Comparison of ENCODE assay signal across 17 cellular contexts in genomic region chr7:45589061-45589460, GRCh38. TPM values are rescaled to one million over a fixed set of nuclear protein-coding genes. Genes with fewer than 3 reads are reported as not detected.
DNase-seq lines count a peak whose midpoint lies in the region; ATAC-seq, FAIRE-seq and TF ChIP-seq lines count a peak whose summit lies in the region.
"Had no signal": no experiment of that assay in that cellular context is flagged by ENCODE, and none has a peak within 500 bp of the region (broad histone marks: within the 10 kb centered on the region; RNA-seq: fewer than 3 reads in every experiment).

No MANE protein-coding gene starts in this region.

- H2BK12ac ChIP-seq in neuronal stem cell (ENCODE audit: low read length): no peak overlapping the region

- intact Hi-C loops in K562 (cut with micrococcal nuclease): no loop called here

- POLR2A ChIA-PET in K562 (lab: Yijun Ruan, JAX): interaction anchor here (0.7 kb wide), 2 partner anchors 10 to 97 kb away, joined by 3 to 4 read pairs; no protein-coding TSS in a partner anchor

- H3K23ac ChIP-seq in neuronal stem cell (ENCODE audit: low read depth, low read length, poor library complexity): peak overlapping the region; percentile 70

- no TSS peak for BruUV-seq in K562 (replicated peaks; lab: Mats Ljungman, UMichigan)

- FAIRE-seq in K562 (lab: Jason Lieb, UNC): no peak

- H3K79me2 ChIP-seq in K562 (ENCODE audit: control insufficient read depth, insufficient read depth, low read length): no peaks in the 10 kb centered on the region

- TF ChIP-seq EP300 in K562 (IDR thresholded peaks at IDR 0.05; ENCODE audit: low read length): no peak

- H2BK5ac ChIP-seq in neuronal stem cell (ENCODE audit: low read length): no peak overlapping the region

- CTCF ChIA-PET in K562 (lab: Yijun Ruan, JAX; ENCODE audit: low intra/inter-chr PET ratio): no interaction called here

- TF ChIP-seq CTCF in 22Rv1 (IDR thresholded peaks at IDR 0.05) (peak; percentile 12), K562 (IDR thresholded peaks at IDR 0.05 in 2 of 3, conservative IDR thresholded peaks at IDR 0.05 in 1 of 3; ENCODE audit: insufficient read depth in 2 of 3, low read depth in 1 of 3, low read length in 3 of 3) (0 out of 6 replicates have a peak, but pooled peaks of 1 of the 3 experiments have one; percentile 6)

- H3K79me1 ChIP-seq in neuronal stem cell (ENCODE audit: low read depth, low read length): peaks cover 5% of the 10 kb centered on the region

- no peaks in the 10 kb centered on the region; the same call in 1 of the 2 replicates for H4K20me1 ChIP-seq in K562 (replicated peaks; ENCODE audit: control insufficient read depth, insufficient read depth, low read length)

- in situ Hi-C loops in K562 (cut with MboI): no loop called here

- H3K9me3 ChIP-seq in K562 (replicated peaks; ENCODE audit: control insufficient read depth, insufficient read depth, low read depth, low read length) (no peaks in the 10 kb centered on the region), neuronal stem cell (replicated peaks in 1 of 2; ENCODE audit: control insufficient read depth in 2 of 2, insufficient read depth in 1 of 2, low read depth in 1 of 2, low read length in 2 of 2) (peaks cover 0 to 2% of the 10 kb centered on the region in 2 donors)

- no peaks in the 10 kb centered on the region for H3K9me1 ChIP-seq in K562 (ENCODE audit: control insufficient read depth, insufficient read depth, low read length)

- TF ChIP-seq RAD21 in K562 (CRISPR knock-in tag; conservative IDR thresholded peaks at IDR 0.05 in 1 of 2, IDR thresholded peaks at IDR 0.05 in 1 of 2): no peak

- WGBS in K562 (ENCODE audit: insufficient coverage, low coverage, missing lambda C conversion rate): 0% methylated on average over 5 of the region's 10 CpGs
- WGBS in neuronal stem cell (ENCODE audit: extremely low coverage in 2 of 2, insufficient read length in 2 of 2, insufficient replicate concordance in 1 of 2), 2 donors: no CpG with 5 or more reads among the region's 10 CpGs

- TF ChIP-seq POLR2A in K562 (conservative IDR thresholded peaks at IDR 0.05): no peak

- DNase-seq in H7 (peak; percentile 72), K562 (ENCODE audit: extremely low read depth in 1 of 4, low spot score in 3 of 4) (no peak), neuronal stem cell (ENCODE audit: low spot score) (no peak), Ammon's horn (ENCODE audit: low spot score) (no peak), DMS153 (lab: John Stamatoyannopoulos, UW) (no peak)
- DNase-seq: ACHN; AML-193; COR-L47; HCEC 1CT; MV-4-11; NCI-H1417; NCI-H187 treated with DMSO at 0.1 percent for 48 hours; NCI-H446; NK-92 treated with Interleukin-12 subunit alpha and Interleukin-12 subunit beta, amount 100 ng/mL, for 24 hours had no signal

- no peak overlapping the region for H3K27ac ChIP-seq in 22Rv1
- no peak overlapping the region for H3K27ac ChIP-seq in K562 (ENCODE audit: extremely low read depth, low read depth, low read length)
- no peak overlapping the region for H3K27ac ChIP-seq in neuronal stem cell (replicated peaks; ENCODE audit: low read length)
- H3K27ac ChIP-seq: HL-60 had no signal

- peak overlapping the region; percentile 65 for H3K14ac ChIP-seq in neuronal stem cell (ENCODE audit: low read length)

- no peak overlapping the region for H2BK120ac ChIP-seq in neuronal stem cell (ENCODE audit: low read depth, low read length)

- H2AFZ ChIP-seq in K562 (ENCODE audit: low read depth, low read length): no peak overlapping the region
- H2AFZ ChIP-seq in neuronal stem cell (ENCODE audit: low read length): no peak overlapping the region

- H3K9ac ChIP-seq in K562 (ENCODE audit: insufficient read depth in 1 of 2, low read depth in 2 of 2, low read length in 2 of 2) (no peak overlapping the region), neuronal stem cell (ENCODE audit: low read depth, low read length, poor library complexity) (no peak overlapping the region)

- H3K4me3 ChIP-seq in H7 (ENCODE audit: insufficient read depth, low read depth, low read length) (no peak overlapping the region), K562 (no peak overlapping the region), neuronal stem cell (ENCODE audit: low read length in 2 of 2) (no peak overlapping the region)

- ATAC-seq in K562: 0 out of 3 replicates have a peak, but pooled peaks have one; percentile 25
- no peak for ATAC-seq in HG03039 (IDR thresholded peaks at IDR 0.05; ENCODE audit: unreplicated experiment)

- H2AK5ac ChIP-seq in neuronal stem cell (ENCODE audit: low read depth, low read length): no peak overlapping the region

- no peak overlapping the region for H4K8ac ChIP-seq in neuronal stem cell (ENCODE audit: low read depth, low read length)

- H3K4me1 ChIP-seq in K562 (replicated peaks in 1 of 2; ENCODE audit: control insufficient read depth in 2 of 2, insufficient read depth in 2 of 2, low read length in 2 of 2): no peaks in the 10 kb centered on the region
- H3K4me1 ChIP-seq in neuronal stem cell (ENCODE audit: control insufficient read depth in 2 of 2, insufficient read depth in 1 of 2, low read depth in 1 of 2, low read length in 2 of 2): peaks cover 0 to 2% of the 10 kb centered on the region in 2 donors

- H3K18ac ChIP-seq in neuronal stem cell (ENCODE audit: low read length): peak overlapping the region; percentile 27

- no peak overlapping the region for H4K91ac ChIP-seq in neuronal stem cell (ENCODE audit: low read depth, low read length, poor library complexity)

- H3K4ac ChIP-seq in neuronal stem cell (ENCODE audit: low read length): no peak overlapping the region

- no peak overlapping the region for H2BK15ac ChIP-seq in neuronal stem cell (ENCODE audit: low read length)

- H3K4me2 ChIP-seq in K562 (ENCODE audit: insufficient read depth, low read length) (no peak overlapping the region), neuronal stem cell (ENCODE audit: insufficient read depth, low read length, poor library complexity, severe bottlenecking) (no peak overlapping the region)

- H3K36me3 ChIP-seq in H7 (replicated peaks; ENCODE audit: control insufficient read depth, insufficient read depth, low read length): no peaks in the 10 kb centered on the region
- no peaks in the 10 kb centered on the region for H3K36me3 ChIP-seq in K562 (ENCODE audit: control insufficient read depth, insufficient read depth, low read length)
- peaks cover 0 to 2% of the 10 kb centered on the region in 2 donors for H3K36me3 ChIP-seq in neuronal stem cell (replicated peaks in 1 of 2; ENCODE audit: control insufficient read depth in 2 of 2, insufficient read depth in 2 of 2, low read length in 2 of 2)

- H3K27me3 ChIP-seq in H7 (ENCODE audit: control insufficient read depth, insufficient read depth, low read length) (no peaks in the 10 kb centered on the region), K562 (ENCODE audit: control insufficient read depth in 2 of 2, insufficient read depth in 2 of 2, low read length in 2 of 2) (peaks cover 3 to 49% of the 10 kb centered on the region in 2 experiments; a peak in 4 of 5 replicates), neuronal stem cell (ENCODE audit: control insufficient read depth in 3 of 3, insufficient read depth in 3 of 3, low read depth in 1 of 3, low read length in 3 of 3) (no peaks in the 10 kb centered on the region)

TF ChIP-seq in K562, 482 proteins besides CTCF, POLR2A, EP300 and RAD21 (continues in another document):
- TF ChIP-seq CHD2 (IDR thresholded peaks at IDR 0.05; ENCODE audit: low read depth, low read length) (no peak), CBX5 (IDR thresholded peaks at IDR 0.05; ENCODE audit: borderline replicate concordance, low read depth) (no peak), SRSF3 (IDR thresholded peaks at IDR 0.05; ENCODE audit: insufficient read depth, low read length) (no peak)
- TF ChIP-seq, protein P1, sequence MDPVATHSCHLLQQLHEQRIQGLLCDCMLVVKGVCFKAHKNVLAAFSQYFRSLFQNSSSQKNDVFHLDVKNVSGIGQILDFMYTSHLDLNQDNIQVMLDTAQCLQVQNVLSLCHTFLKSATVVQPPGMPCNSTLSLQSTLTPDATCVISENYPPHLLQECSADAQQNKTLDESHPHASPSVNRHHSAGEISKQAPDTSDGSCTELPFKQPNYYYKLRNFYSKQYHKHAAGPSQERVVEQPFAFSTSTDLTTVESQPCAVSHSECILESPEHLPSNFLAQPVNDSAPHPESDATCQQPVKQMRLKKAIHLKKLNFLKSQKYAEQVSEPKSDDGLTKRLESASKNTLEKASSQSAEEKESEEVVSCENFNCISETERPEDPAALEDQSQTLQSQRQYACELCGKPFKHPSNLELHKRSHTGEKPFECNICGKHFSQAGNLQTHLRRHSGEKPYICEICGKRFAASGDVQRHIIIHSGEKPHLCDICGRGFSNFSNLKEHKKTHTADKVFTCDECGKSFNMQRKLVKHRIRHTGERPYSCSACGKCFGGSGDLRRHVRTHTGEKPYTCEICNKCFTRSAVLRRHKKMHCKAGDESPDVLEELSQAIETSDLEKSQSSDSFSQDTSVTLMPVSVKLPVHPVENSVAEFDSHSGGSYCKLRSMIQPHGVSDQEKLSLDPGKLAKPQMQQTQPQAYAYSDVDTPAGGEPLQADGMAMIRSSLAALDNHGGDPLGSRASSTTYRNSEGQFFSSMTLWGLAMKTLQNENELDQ (CRISPR knock-in tag; IDR thresholded peaks at IDR 0.05; ENCODE audit: borderline replicate concordance): no peak

RNA-seq across cellular contexts. Expression of gene ADCY1, which starts 14.9 kb away (rescaled TPM):
- total RNA-seq in H7 (2014; rRNA removed; shearing (Covaris generic)): 5.6 and 8.1 TPM in 2 replicates
- 0.23 and 0.65 TPM in 2 replicates for total RNA-seq in K562 (2011; cell fraction: chromatin; rRNA removed; ENCODE audit: low replicate concordance)
- total RNA-seq in K562 (2011; cell fraction: nucleolus; rRNA removed): 0.13 and 0.17 TPM in 2 replicates
- total RNA-seq in K562 (2011; cell fraction: nucleoplasm; rRNA removed): 0.15 and 0.61 TPM in 2 replicates
- total RNA-seq in K562 (2014; rRNA removed) (not detected in 2 replicates), K562 (2014; rRNA removed; fragmentation: Illumina TruSeq; extraction: Trizol) (not detected in 2 replicates), K562 (2015; rRNA removed; fragmentation: Illumina TruSeq; extraction: Trizol) (under 0.01 and 0.04 TPM in 2 replicates), K562 (2021) (0.02 and 0.16 TPM in 2 replicates)
- polyA plus RNA-seq in K562 (2011; rRNA removed) (0.18 TPM in 1 of 2 replicates, not detected in the other), K562 (2014; fragmentation: Illumina TruSeq; extraction: Trizol) (0.03 and 0.10 TPM in 2 replicates), K562 (2014; fragmentation: Nextera tagmentation; extraction: Ambion mirVana) (not detected), K562 (2014; rRNA removed) (0.01 and 0.09 TPM in 2 replicates)
- polyA plus RNA-seq in K562 (2011; cell fraction: cytosol; rRNA removed): 0.06 and 0.09 TPM in 2 replicates
- polyA plus RNA-seq in K562 (2011; cell fraction: nucleus; rRNA removed): 0.23 TPM in 1 of 2 replicates, not detected in the other
- polyA plus RNA-seq in K562 (2012): 0.01 and 0.07 TPM in 2 replicates
- 0.18 and 0.46 TPM in 2 replicates for polyA minus RNA-seq in K562 (2011; rRNA and poly(A)+ RNA removed)
- polyA minus RNA-seq in K562 (2011; cell fraction: cytosol; rRNA and poly(A)+ RNA removed): not detected in 2 replicates
- polyA minus RNA-seq in K562 (2011; cell fraction: nucleus; rRNA and poly(A)+ RNA removed): under 0.01 and 0.27 TPM in 2 replicates
- 5.1 TPM for polyA plus RNA-seq in neuronal stem cell (2013, experiment 1 of 2)
- polyA plus RNA-seq in neuronal stem cell (2013, experiment 2 of 2): 4.8 TPM
